16 cellular contexts compared by ENCODE assay signal in the genomic region with DNA sequence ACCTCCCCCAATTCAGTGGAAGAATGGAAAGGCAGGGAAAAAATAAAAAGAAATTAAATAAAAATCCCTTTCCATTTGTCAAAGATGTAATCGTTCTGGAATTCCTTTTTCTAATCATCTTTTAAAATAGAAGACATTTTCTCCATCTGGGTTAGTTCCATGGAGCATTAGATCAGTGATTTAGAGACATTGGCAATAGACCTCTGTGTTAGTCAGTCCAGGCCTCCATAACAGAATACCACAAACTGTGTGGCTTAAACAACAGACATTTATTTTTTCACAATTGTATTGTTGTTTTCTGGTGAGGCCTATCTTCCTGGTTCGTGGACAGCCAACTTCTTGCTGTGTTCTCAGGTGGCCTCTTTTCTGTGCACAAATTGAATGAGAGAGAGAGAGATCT.
"Had no signal": no experiment of that assay in that cellular context is flagged by ENCODE, and none has a peak within 500 bp of the region (broad histone marks: within the 10 kb centered on the region; RNA-seq: fewer than 3 reads in every experiment).

No MANE protein-coding gene starts in this region.

- H3K9me3 ChIP-seq: ovary, thyroid gland had no signal

- H3K4me2 ChIP-seq: hepatocyte had no signal

- H3K4me3 ChIP-seq: coronary artery, hepatocyte, lung, ovary, stomach, thyroid gland had no signal

- H3K27me3 ChIP-seq: hepatocyte, ovary, stomach, thyroid gland had no signal

- ATAC-seq: left colon; left ventricle myocardium superior; naive thymus-derived CD8-positive, alpha-beta T cell; right cardiac atrium had no signal

- H3K4me1 ChIP-seq: stomach, thyroid gland had no signal

- H3K27ac ChIP-seq: coronary artery, hepatocyte, ovary, stomach, thyroid gland had no signal

- DNase-seq: effector CD8-positive, alpha-beta T cell; foreskin fibroblast; head of caudate nucleus; left colon; left ventricle myocardium superior; naive thymus-derived CD8-positive, alpha-beta T cell; ovary; right cardiac atrium; small intestine; stimulated activated CD4-positive, alpha-beta T cell treated with anti-CD3 and anti-CD28 coated beads, Interleukin-12 subunit alpha, Interleukin-12 subunit beta, amount 100 ng/mL, for 4 hours; stimulated activated naive CD4-positive, alpha-beta T cell; stomach; thyroid gland had no signal

- H3K36me3 ChIP-seq: ovary, stomach, thyroid gland had no signal

- H3K79me2 ChIP-seq: hepatocyte had no signal

- H2AFZ ChIP-seq: hepatocyte had no signal
